ENCODE assay signal across 19 cellular contexts in the genomic region with DNA sequence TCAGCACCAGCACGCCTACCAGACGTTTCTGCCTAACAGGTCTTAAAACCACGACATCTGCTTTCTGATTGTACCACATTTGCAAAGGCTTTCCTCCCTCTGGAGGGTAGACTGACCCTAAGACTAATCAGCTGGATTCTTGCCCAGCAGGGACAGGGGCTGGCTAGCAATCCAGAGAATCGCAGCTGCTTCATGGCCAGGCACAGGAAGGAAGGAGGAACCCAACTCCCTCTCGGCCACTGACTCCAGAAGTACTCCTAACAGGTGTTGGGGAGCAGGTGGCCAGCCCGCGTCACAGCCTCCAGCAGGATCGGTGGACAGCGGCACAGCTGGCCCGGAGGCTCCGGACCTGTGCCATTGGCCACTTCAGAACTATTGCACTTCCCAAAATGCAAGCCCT.
DNase-seq lines count a peak whose midpoint lies in the region; ATAC-seq and TF ChIP-seq lines count a peak whose summit lies in the region.
"Had no signal": no experiment of that assay in that cellular context is flagged by ENCODE, and none has a peak within 500 bp of the region (broad histone marks: within the 10 kb centered on the region; RNA-seq: fewer than 3 reads in every experiment).

No MANE protein-coding gene starts in this region.

- peak; percentile 80 for DNase-seq in DMS 273 (lab: John Stamatoyannopoulos, UW; ENCODE audit: unreplicated experiment)
- DNase-seq in NCI-H524 treated with DMSO at 0.1 percent for 48 hours (lab: John Stamatoyannopoulos, UW): peak; percentile 37
- peak; percentile 37 for DNase-seq in myocyte (ENCODE audit: low read depth)
- DNase-seq in NCI-H2081 (lab: John Stamatoyannopoulos, UW): no peak
- no peak for DNase-seq in GM19238 (ENCODE audit: insufficient read length, low spot score)
- DNase-seq: activated CD4-positive, alpha-beta T cell treated with anti-CD3 and anti-CD28 coated beads for 4 hours; activated T-cell treated with anti-CD3 and anti-CD28 coated beads, Interleukin-2, amount 50 U/mL, for 1 hour; hippocampal formation; immature natural killer cell; Karpas-422; left colon; NCI-H1694 treated with DMSO at 0.1 percent for 48 hours; right lobe of liver; stimulated activated CD4-positive, alpha-beta T cell treated with anti-CD3 and anti-CD28 coated beads, Interleukin-12 subunit alpha, Interleukin-12 subunit beta, amount 100 ng/mL, for 4 hours; stimulated activated CD4-positive, alpha-beta T cell treated with anti-CD3 and anti-CD28 coated beads, Interleukin-4, amount 100 ng/mL, for 1 hour; uterus had no signal

- TF ChIP-seq RAD21 in Ishikawa (IDR thresholded peaks at IDR 0.05; ENCODE audit: low read depth): no peak

- TF ChIP-seq EP300 in Ishikawa (IDR thresholded peaks at IDR 0.05; ENCODE audit: borderline replicate concordance): no peak

- ATAC-seq in GM21367 (IDR thresholded peaks at IDR 0.05; ENCODE audit: unreplicated experiment): no peak
- ATAC-seq: gastroesophageal sphincter, left colon, right lobe of liver had no signal

TF ChIP-seq in Ishikawa, 13 proteins besides CTCF, POLR2A, EP300 and RAD21:
- TF ChIP-seq, protein P1, sequence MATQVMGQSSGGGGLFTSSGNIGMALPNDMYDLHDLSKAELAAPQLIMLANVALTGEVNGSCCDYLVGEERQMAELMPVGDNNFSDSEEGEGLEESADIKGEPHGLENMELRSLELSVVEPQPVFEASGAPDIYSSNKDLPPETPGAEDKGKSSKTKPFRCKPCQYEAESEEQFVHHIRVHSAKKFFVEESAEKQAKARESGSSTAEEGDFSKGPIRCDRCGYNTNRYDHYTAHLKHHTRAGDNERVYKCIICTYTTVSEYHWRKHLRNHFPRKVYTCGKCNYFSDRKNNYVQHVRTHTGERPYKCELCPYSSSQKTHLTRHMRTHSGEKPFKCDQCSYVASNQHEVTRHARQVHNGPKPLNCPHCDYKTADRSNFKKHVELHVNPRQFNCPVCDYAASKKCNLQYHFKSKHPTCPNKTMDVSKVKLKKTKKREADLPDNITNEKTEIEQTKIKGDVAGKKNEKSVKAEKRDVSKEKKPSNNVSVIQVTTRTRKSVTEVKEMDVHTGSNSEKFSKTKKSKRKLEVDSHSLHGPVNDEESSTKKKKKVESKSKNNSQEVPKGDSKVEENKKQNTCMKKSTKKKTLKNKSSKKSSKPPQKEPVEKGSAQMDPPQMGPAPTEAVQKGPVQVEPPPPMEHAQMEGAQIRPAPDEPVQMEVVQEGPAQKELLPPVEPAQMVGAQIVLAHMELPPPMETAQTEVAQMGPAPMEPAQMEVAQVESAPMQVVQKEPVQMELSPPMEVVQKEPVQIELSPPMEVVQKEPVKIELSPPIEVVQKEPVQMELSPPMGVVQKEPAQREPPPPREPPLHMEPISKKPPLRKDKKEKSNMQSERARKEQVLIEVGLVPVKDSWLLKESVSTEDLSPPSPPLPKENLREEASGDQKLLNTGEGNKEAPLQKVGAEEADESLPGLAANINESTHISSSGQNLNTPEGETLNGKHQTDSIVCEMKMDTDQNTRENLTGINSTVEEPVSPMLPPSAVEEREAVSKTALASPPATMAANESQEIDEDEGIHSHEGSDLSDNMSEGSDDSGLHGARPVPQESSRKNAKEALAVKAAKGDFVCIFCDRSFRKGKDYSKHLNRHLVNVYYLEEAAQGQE (IDR thresholded peaks at IDR 0.05; ENCODE audit: low read depth): 0 out of 2 replicates have a peak, but pooled peaks have one; percentile 20
- TF ChIP-seq, protein P2, sequence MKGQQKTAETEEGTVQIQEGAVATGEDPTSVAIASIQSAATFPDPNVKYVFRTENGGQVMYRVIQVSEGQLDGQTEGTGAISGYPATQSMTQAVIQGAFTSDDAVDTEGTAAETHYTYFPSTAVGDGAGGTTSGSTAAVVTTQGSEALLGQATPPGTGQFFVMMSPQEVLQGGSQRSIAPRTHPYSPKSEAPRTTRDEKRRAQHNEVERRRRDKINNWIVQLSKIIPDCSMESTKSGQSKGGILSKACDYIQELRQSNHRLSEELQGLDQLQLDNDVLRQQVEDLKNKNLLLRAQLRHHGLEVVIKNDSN (IDR thresholded peaks at IDR 0.05): no peak
TF ChIP-seq in Ishikawa: peak in this region for 1.

Comparison
In these comparisons a context has a peak if more than half of its experiments do, and no peak if none do; other contexts are left out.
1. DNase-seq: peak in DMS 273 (single experiment), NCI-H524 treated with DMSO at 0.1 percent for 48 hours (single experiment) and myocyte (single experiment); none in NCI-H2081 (0 of 2) and GM19238 (single experiment).